ENCODE assay signal across 8 cellular contexts in the genomic region with DNA sequence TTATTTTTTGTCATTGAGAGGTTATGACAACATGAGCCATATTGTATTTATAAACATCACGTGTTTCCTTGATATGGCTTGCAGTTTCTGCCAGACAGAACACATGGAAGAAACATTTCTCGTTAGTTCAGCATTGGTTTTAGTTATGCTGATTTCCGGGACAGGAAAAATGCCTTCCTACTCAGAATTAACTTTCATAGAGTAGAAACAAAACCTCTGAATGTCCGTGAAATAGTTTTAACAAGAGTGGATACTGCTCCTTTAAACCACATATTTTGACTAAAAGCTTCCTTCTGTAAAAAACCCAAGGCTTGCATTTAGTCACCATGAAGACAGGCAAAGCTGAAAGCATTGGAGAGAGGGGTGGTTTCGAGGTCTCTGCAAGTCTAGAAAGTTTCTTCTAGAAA.
DNase-seq lines count a peak whose midpoint lies in the region; ATAC-seq and TF ChIP-seq lines count a peak whose summit lies in the region.

No MANE protein-coding gene starts in this region.

- no peaks in the 10 kb centered on the region for H3K9me3 ChIP-seq in heart left ventricle

- ATAC-seq in GM21360 (IDR thresholded peaks at IDR 0.05; ENCODE audit: unreplicated experiment) (peak; percentile 93), heart left ventricle (peak; percentile 61 to 90 (median 72))

- intact Hi-C loops in heart left ventricle (cut with DNase I) (loop anchor here in 1 of 10 donors (5.0 kb wide), 1 partner anchor 48 kb away; no protein-coding TSS in a partner anchor), head of caudate nucleus (cut with DNase I) (no loop called here)

- DNase-seq in DMS53 (lab: John Stamatoyannopoulos, UW): peak; percentile 82
- peak; percentile 40 for DNase-seq in HT1080 (ENCODE audit: low read depth)
- no peak for DNase-seq in heart left ventricle
- no peak for DNase-seq in activated effector memory CD4-positive, alpha-beta T cell treated with anti-CD3 and anti-CD28 coated beads, Interleukin-2, amount 50 U/mL, for 16 hours
- DNase-seq in head of caudate nucleus: no peak
- no peak for DNase-seq in T-helper 2 cell
- DNase-seq in NCI-H1694 treated with DMSO at 0.1 percent for 48 hours (lab: John Stamatoyannopoulos, UW): no peak

- peaks cover 0 to 2% (median 0%) of the 10 kb centered on the region in 9 donors for H3K36me3 ChIP-seq in heart left ventricle

- no peaks in the 10 kb centered on the region for H3K27me3 ChIP-seq in heart left ventricle

- TF ChIP-seq POLR2A in heart left ventricle (IDR thresholded peaks at IDR 0.05): no peak

- H3K27ac ChIP-seq in heart left ventricle: peak overlapping the region in 11 of 12 donors; percentile 21 to 74 (median 62)

- peak overlapping the region in 11 of 12 donors; percentile 10 to 58 (median 43) for H3K4me3 ChIP-seq in heart left ventricle

- H3K4me1 ChIP-seq in heart left ventricle: peaks cover 6 to 58% (median 30%) of the 10 kb centered on the region in 12 donors

- WGBS in heart left ventricle, 4 donors: 7 to 11% (median 9%) methylated on average over 5 of the region's 5 CpGs

- TF ChIP-seq CTCF in heart left ventricle (IDR thresholded peaks at IDR 0.05): no peak

Comparison
In these comparisons a context has a peak if more than half of its experiments do, and no peak if none do; other contexts are left out.
1. DNase-seq: peak in DMS53 (single experiment) and HT1080 (single experiment); none in heart left ventricle (0 of 5), activated effector memory CD4-positive, alpha-beta T cell treated with anti-CD3 and anti-CD28 coated beads, Interleukin-2, amount 50 U/mL, for 16 hours (single experiment), head of caudate nucleus (0 of 42), T-helper 2 cell (0 of 5) and NCI-H1694 treated with DMSO at 0.1 percent for 48 hours (single experiment).